16 cellular contexts compared by ENCODE assay signal in genomic region chr4:141229408-141230101, GRCh38. TPM values are rescaled to one million over a fixed set of nuclear protein-coding genes. Genes with fewer than 3 reads are reported as not detected.
A peak's percentile ranks its signal among the peaks of the same experiment; 100 is the strongest.
DNase-seq lines count a peak whose midpoint lies in the region; ATAC-seq and TF ChIP-seq lines count a peak whose summit lies in the region.
"Had no signal": no experiment of that assay in that cellular context is flagged by ENCODE, and none has a peak within 500 bp of the region (broad histone marks: within the 10 kb centered on the region; RNA-seq: fewer than 3 reads in every experiment).

No MANE protein-coding gene starts in this region.

- no peaks in the 10 kb centered on the region for H3K27me3 Mint-ChIP-seq in CD8-positive, alpha-beta T cell (ENCODE audit: low read depth)
- H3K27me3 Mint-ChIP-seq: activated CD4-positive, alpha-beta T cell treated with anti-CD3 and anti-CD28 coated beads, Interleukin-2, amount 10 ng/mL, durations not matched to agents 24 days and 14 days; activated naive CD8-positive, alpha-beta T cell treated with anti-CD3 and anti-CD28 coated beads, Interleukin-2, amount 10 ng/mL, durations not matched to agents 7 days and 5 days had no signal

- no peaks in the 10 kb centered on the region for H3K9me3 ChIP-seq in CD8-positive, alpha-beta T cell (ENCODE audit: low read length)
- H3K9me3 ChIP-seq in A673 (ENCODE audit: low read depth, low read length, poor library complexity, severe bottlenecking), result no peaks in the 10 kb centered on the region
- H3K9me3 ChIP-seq: MG63, mucosa of descending colon, testis had no signal

- peaks cover 39% of the 10 kb centered on the region for H3K36me3 ChIP-seq in CD8-positive, alpha-beta T cell (ENCODE audit: insufficient read depth, low read length)
- H3K36me3 ChIP-seq in A673 (ENCODE audit: insufficient read depth, low read length, poor library complexity, severe bottlenecking), result peaks cover 66% of the 10 kb centered on the region

- intact Hi-C loops in CD8-positive, alpha-beta T cell (cut with DNase I, micrococcal nuclease), result loop anchor here in 1 of 2 experiments (10.0 kb wide), 2 partner anchors 855 to 1615 kb away; partner anchors contain the start of genes INPP4B and SCOC
- intact Hi-C loops in A673 (cut with micrococcal nuclease; ENCODE audit: unreplicated experiment), result no loop called here

- no peaks in the 10 kb centered on the region for H3K9me3 Mint-ChIP-seq in CD8-positive, alpha-beta T cell
- H3K9me3 Mint-ChIP-seq: activated CD4-positive, alpha-beta T cell treated with anti-CD3 and anti-CD28 coated beads, Interleukin-2, amount 10 ng/mL, durations not matched to agents 24 days and 14 days; activated naive CD8-positive, alpha-beta T cell treated with anti-CD3 and anti-CD28 coated beads, Interleukin-2, amount 10 ng/mL, durations not matched to agents 7 days and 5 days had no signal

- no peak overlapping the region for H3K4me3 ChIP-seq in CD8-positive, alpha-beta T cell (ENCODE audit: low read depth, low read length)
- H3K4me3 ChIP-seq in A673 (ENCODE audit: low read depth, low read length, poor library complexity, severe bottlenecking), result no peak overlapping the region
- H3K4me3 ChIP-seq: MG63, mucosa of descending colon, testis had no signal

- H3K4me1 ChIP-seq in CD8-positive, alpha-beta T cell (ENCODE audit: insufficient read depth, low read length), result no peaks in the 10 kb centered on the region
- no peaks in the 10 kb centered on the region for H3K4me1 ChIP-seq in A673 (ENCODE audit: insufficient read depth, low read length, poor library complexity, severe bottlenecking)
- H3K4me1 ChIP-seq: testis had no signal

- ATAC-seq in CD8-positive, alpha-beta T cell, result no peak
- peak; percentile 69 for ATAC-seq in GM19023 (IDR thresholded peaks at IDR 0.05; ENCODE audit: unreplicated experiment)
- ATAC-seq in HG02759 (IDR thresholded peaks at IDR 0.05; ENCODE audit: unreplicated experiment), result peak; percentile 64
- ATAC-seq in HG03520 (IDR thresholded peaks at IDR 0.05; ENCODE audit: unreplicated experiment), result peak; percentile 89
- ATAC-seq: mucosa of descending colon, SK-N-SH treated with all-trans-retinoic acid at 6 μM for 48 hours had no signal

- H3K4me1 Mint-ChIP-seq in CD8-positive, alpha-beta T cell (ENCODE audit: low read depth), result peaks cover 20% of the 10 kb centered on the region

- POLR2A ChIA-PET in CD8-positive, alpha-beta T cell (lab: Charles Lee), result no interaction called here
- POLR2A ChIA-PET in A673 (lab: Charles Lee; ENCODE audit: low non-redundant PET), result no interaction called here

- peak overlapping the region; percentile 28 for H3K27ac Mint-ChIP-seq in CD8-positive, alpha-beta T cell
- H3K27ac Mint-ChIP-seq: activated CD4-positive, alpha-beta T cell treated with anti-CD3 and anti-CD28 coated beads, Interleukin-2, amount 10 ng/mL, durations not matched to agents 24 days and 14 days; activated naive CD8-positive, alpha-beta T cell treated with anti-CD3 and anti-CD28 coated beads, Interleukin-2, amount 10 ng/mL, durations not matched to agents 7 days and 5 days had no signal

- no peak overlapping the region for H3K27ac ChIP-seq in CD8-positive, alpha-beta T cell (ENCODE audit: low read depth, low read length)
- H3K27ac ChIP-seq in A673 (ENCODE audit: low read depth, low read length, poor library complexity, severe bottlenecking), result no peak overlapping the region
- H3K27ac ChIP-seq: HL-60, testis had no signal

- TF ChIP-seq CTCF in CD8-positive, alpha-beta T cell (IDR thresholded peaks at IDR 0.05), result no peak
- no peak for TF ChIP-seq CTCF in A673 (conservative IDR thresholded peaks at IDR 0.05; ENCODE audit: low read depth, low read length)

- no TSS peak for BruUV-seq in A673 (replicated peaks; lab: Mats Ljungman, UMichigan)

- no peak overlapping the region for H3K4me3 Mint-ChIP-seq in CD8-positive, alpha-beta T cell
- H3K4me3 Mint-ChIP-seq: activated CD4-positive, alpha-beta T cell treated with anti-CD3 and anti-CD28 coated beads, Interleukin-2, amount 10 ng/mL, durations not matched to agents 24 days and 14 days; activated naive CD8-positive, alpha-beta T cell treated with anti-CD3 and anti-CD28 coated beads, Interleukin-2, amount 10 ng/mL, durations not matched to agents 7 days and 5 days had no signal

- H3K27me3 ChIP-seq in CD8-positive, alpha-beta T cell (ENCODE audit: insufficient read depth, low read length), result no peaks in the 10 kb centered on the region
- H3K27me3 ChIP-seq in A673 (replicated peaks; ENCODE audit: insufficient read depth, low read depth, low read length, poor library complexity), result no peaks in the 10 kb centered on the region
- H3K27me3 ChIP-seq: MG63, testis had no signal

- peaks cover 74% of the 10 kb centered on the region for H3K36me3 Mint-ChIP-seq in CD8-positive, alpha-beta T cell

- no peak for DNase-seq in CD8-positive, alpha-beta T cell
- no peak for DNase-seq in A673 (ENCODE audit: low spot score)
- DNase-seq in NCI-H187 treated with DMSO at 0.1 percent for 48 hours (lab: John Stamatoyannopoulos, UW), result no peak
- DNase-seq in activated CD4-positive, alpha-beta T cell treated with anti-CD3 and anti-CD28 coated beads, Interleukin-2, amount 50 U/mL, for 1 hour, result no peak
- DNase-seq in Kasumi-1 (lab: John Stamatoyannopoulos, UW), result no peak
- DNase-seq: activated CD4-positive, alpha-beta T cell treated with anti-CD3 and anti-CD28 coated beads, Interleukin-2, amount 10 ng/mL, durations not matched to agents 24 days and 14 days; activated naive CD8-positive, alpha-beta T cell treated with anti-CD3 and anti-CD28 coated beads, Interleukin-2, amount 10 ng/mL, durations not matched to agents 7 days and 5 days; EL; MG63; mucosa of descending colon; testis had no signal

- CTCF ChIA-PET in CD8-positive, alpha-beta T cell (lab: Charles Lee), result no interaction called here
- CTCF ChIA-PET in A673 (lab: Charles Lee), result no interaction called here

RNA-seq across cellular contexts. Expression of gene ZNF330, which starts 8.9 kb away (rescaled TPM):
- 10 to 100 TPM; 44.1 to 44.9 TPM for total RNA-seq in CD8-positive, alpha-beta T cell
- 43.1 and 44.7 TPM in 2 replicates for total RNA-seq in A673 (2021)
